ENCODE assay signal across 33 cellular contexts in the genomic region with DNA sequence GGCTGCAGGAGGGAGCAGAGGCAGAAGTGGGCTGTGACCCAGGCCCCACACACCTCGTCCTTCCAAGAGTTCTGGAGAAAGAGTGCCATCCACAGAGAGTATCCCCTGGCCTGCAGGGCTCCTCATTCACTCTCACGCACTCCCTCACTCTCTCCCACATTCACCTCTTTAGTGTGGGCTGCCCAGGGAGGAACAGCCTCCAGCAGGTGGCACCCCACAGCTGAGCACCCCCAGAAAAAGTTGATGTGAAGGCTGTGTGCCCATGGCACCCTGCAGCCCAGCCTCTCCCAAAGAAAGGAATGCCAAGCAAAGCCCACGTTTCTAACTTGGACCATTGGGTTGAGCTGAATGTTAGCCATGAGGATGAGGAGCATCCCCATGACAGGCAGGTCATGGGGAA.
DNase-seq lines count a peak whose midpoint lies in the region; ATAC-seq and TF ChIP-seq lines count a peak whose summit lies in the region.
"Had no signal": no experiment of that assay in that cellular context is flagged by ENCODE, and none has a peak within 500 bp of the region (broad histone marks: within the 10 kb centered on the region; RNA-seq: fewer than 3 reads in every experiment).

No MANE protein-coding gene starts in this region.

- H3K36me3 ChIP-seq in GM06990 (ENCODE audit: control insufficient read depth, insufficient read depth, low read length), result no peaks in the 10 kb centered on the region
- no peaks in the 10 kb centered on the region for H3K36me3 ChIP-seq in WERI-Rb-1
- H3K36me3 ChIP-seq: heart left ventricle, thyroid gland had no signal

- TF ChIP-seq CTCF in GM06990 (IDR thresholded peaks at IDR 0.05; ENCODE audit: insufficient read depth, low read length, poor library complexity, severe bottlenecking) (peak; percentile 58), GM12875 (IDR thresholded peaks at IDR 0.05; ENCODE audit: borderline replicate concordance, insufficient read depth, low read depth, low read length) (peak; percentile 34; the same call in 1 of the 2 replicates), WERI-Rb-1 (IDR thresholded peaks at IDR 0.05; ENCODE audit: low read depth, low read length) (peak; percentile 39), retinal pigment epithelial cell (conservative IDR thresholded peaks at IDR 0.05; ENCODE audit: low read depth, low read length) (peak; percentile 27), coronary artery (IDR thresholded peaks at IDR 0.05) (no peak)

- DNase-seq in GM06990 (ENCODE audit: extremely low read depth, insufficient read length) (no peak), WERI-Rb-1 (no peak), retinal pigment epithelial cell (ENCODE audit: low read depth) (no peak), COLO829 (ENCODE audit: low spot score) (no peak), coronary artery (ENCODE audit: low spot score) (no peak)
- DNase-seq: activated CD4-positive, alpha-beta T cell treated with anti-CD3 and anti-CD28 coated beads, Interleukin-2, amount 50 U/mL, for 48 hours; activated CD8-positive, alpha-beta memory T cell treated with anti-CD3 and anti-CD28 coated beads, Interleukin-2, amount 50 U/mL, for 4 hours; activated naive CD4-positive, alpha-beta T cell treated with Interleukin-2 at 50 U/mL for 16 hours; Calu3; central memory CD4-positive, alpha-beta T cell; foreskin melanocyte; GM23248; heart left ventricle; islet precursor cell; KG1; left ventricle myocardium superior; mesendoderm; NCI-H1417; NCI-H2029 treated with DMSO at 0.1 percent for 48 hours; NCI-H2227 treated with DMSO at 0.1 percent for 48 hours; NCI-H526 treated with DMSO at 0.1 percent for 48 hours; NK-92 treated with Interleukin-12 subunit alpha and Interleukin-12 subunit beta, amount 100 ng/mL, for 24 hours; PC-3; retina; stimulated activated CD4-positive, alpha-beta T cell treated with anti-CD3 and anti-CD28 coated beads, Interleukin-2, amount 100 ng/mL, for 24 hours; T-helper 1 cell; thyroid gland had no signal

- H3K4me3 ChIP-seq in GM06990 (replicated peaks; ENCODE audit: low read depth, low read length) (no peak overlapping the region), GM12875 (ENCODE audit: low read depth, low read length) (no peak overlapping the region), WERI-Rb-1 (ENCODE audit: low read depth, low read length) (no peak overlapping the region), retinal pigment epithelial cell (ENCODE audit: low read length) (no peak overlapping the region), coronary artery (no peak overlapping the region)
- H3K4me3 ChIP-seq: GM23248, heart left ventricle, SK-N-MC, smooth muscle cell, thyroid gland had no signal

- no peak for ATAC-seq in HG02938 (IDR thresholded peaks at IDR 0.05; ENCODE audit: unreplicated experiment)
- ATAC-seq: esophagus mucosa, heart left ventricle, left ventricle myocardium superior, PC-3 had no signal

- H3K9me3 ChIP-seq in WERI-Rb-1 (ENCODE audit: severe bottlenecking), result no peaks in the 10 kb centered on the region
- H3K9me3 ChIP-seq: heart left ventricle, thyroid gland had no signal

- H3K27ac ChIP-seq in WERI-Rb-1 (no peak overlapping the region), coronary artery (no peak overlapping the region)
- H3K27ac ChIP-seq: GM23248, heart left ventricle, parathyroid adenoma, SK-N-MC, thyroid gland had no signal

- H3K27me3 ChIP-seq in GM06990 (replicated peaks; ENCODE audit: control insufficient read depth, insufficient read depth, low read length) (no peaks in the 10 kb centered on the region; the same call in 1 of the 2 replicates), WERI-Rb-1 (ENCODE audit: insufficient read depth, low read depth, severe bottlenecking) (peaks cover 8% of the 10 kb centered on the region)
- H3K27me3 ChIP-seq: thyroid gland had no signal
